In genomic region chrX:42366181-42366580, GRCh38 we compare ENCODE assay signal across 11 cellular contexts.
"Had no signal": no experiment of that assay in that cellular context is flagged by ENCODE, and none has a peak within 500 bp of the region (broad histone marks: within the 10 kb centered on the region; RNA-seq: fewer than 3 reads in every experiment).

No MANE protein-coding gene starts in this region.

- H3K27ac ChIP-seq: esophagus squamous epithelium had no signal

- H3K4me1 ChIP-seq: esophagus squamous epithelium had no signal

- H3K36me3 ChIP-seq: esophagus squamous epithelium had no signal

- ATAC-seq: effector memory CD8-positive, alpha-beta T cell; mucosa of descending colon; natural killer cell; right cardiac atrium had no signal

- H3K27me3 ChIP-seq: esophagus squamous epithelium had no signal

- H3K9me3 ChIP-seq: esophagus squamous epithelium, mucosa of descending colon had no signal

- DNase-seq: effector memory CD8-positive, alpha-beta T cell; esophagus squamous epithelium; foreskin fibroblast; hippocampal formation; mucosa of descending colon; natural killer cell; right cardiac atrium; stimulated activated CD4-positive, alpha-beta T cell treated with anti-CD3 and anti-CD28 coated beads, Interleukin-2, amount 100 ng/mL, for 48 hours; stimulated activated naive CD4-positive, alpha-beta T cell treated with Interleukin-2 at 50 U/mL for 16 hours; trophoblast cell had no signal

- H3K4me3 ChIP-seq: esophagus squamous epithelium, mucosa of descending colon, smooth muscle cell had no signal

- H3K4me2 ChIP-seq: smooth muscle cell had no signal
